Comparison of ENCODE assay signal across 14 cellular contexts in genomic region chr13:100594731-100595130, GRCh38. TPM values are rescaled to one million over a fixed set of nuclear protein-coding genes. Genes with fewer than 3 reads are reported as not detected.
DNase-seq lines count a peak whose midpoint lies in the region; FAIRE-seq and TF ChIP-seq lines count a peak whose summit lies in the region.
"Had no signal": no experiment of that assay in that cellular context is flagged by ENCODE, and none has a peak within 500 bp of the region (broad histone marks: within the 10 kb centered on the region; RNA-seq: fewer than 3 reads in every experiment).

No MANE protein-coding gene starts in this region.

- no peak for FAIRE-seq in small intestine (lab: Jason Lieb, UNC)

- H3K36me3 ChIP-seq in OCI-LY3 (replicated peaks; ENCODE audit: low read depth, low read length) (no peaks in the 10 kb centered on the region), small intestine (ENCODE audit: control insufficient read depth in 2 of 2, insufficient read depth in 2 of 2, low read length in 2 of 2) (no peaks in the 10 kb centered on the region)
- H3K36me3 ChIP-seq: adrenal gland had no signal

- H3K4me3 ChIP-seq in OCI-LY3 (ENCODE audit: low read length) (no peak overlapping the region), fibroblast of the aortic adventitia (ENCODE audit: low read depth, low read length) (no peak overlapping the region), small intestine (ENCODE audit: low read depth in 1 of 2, low read length in 2 of 2) (no peak overlapping the region)
- H3K4me3 ChIP-seq: adrenal gland had no signal

- 27 to 65% (median 51%) methylated on average over 4 of the region's 4 CpGs for WGBS in small intestine, 3 donors

- DNase-seq in DMS 273 (lab: John Stamatoyannopoulos, UW; ENCODE audit: unreplicated experiment) (peak; percentile 24), DMS 273 treated with DMSO at 0.1 percent for 48 hours (lab: John Stamatoyannopoulos, UW) (no peak), fibroblast of the aortic adventitia (ENCODE audit: low read depth) (no peak), small intestine (peak; percentile 46), T-helper 1 cell (no peak), cerebellar cortex (ENCODE audit: low spot score) (no peak), germinal center (ENCODE audit: low spot score) (no peak)
- DNase-seq: 8988T; GDM1; naive thymus-derived CD8-positive, alpha-beta T cell; NCI-H774; T-helper 2 cell had no signal

- H2AFZ ChIP-seq in OCI-LY3 (ENCODE audit: low read depth, low read length), result no peak overlapping the region

- no peaks in the 10 kb centered on the region for H3K27me3 ChIP-seq in OCI-LY3 (ENCODE audit: low read depth, low read length)
- no peaks in the 10 kb centered on the region for H3K27me3 ChIP-seq in small intestine (ENCODE audit: control insufficient read depth in 2 of 2, insufficient read depth in 2 of 2, low read length in 2 of 2)
- H3K27me3 ChIP-seq: adrenal gland had no signal

- H3K9me3 ChIP-seq in OCI-LY3 (ENCODE audit: insufficient read depth, low read length) (no peaks in the 10 kb centered on the region), small intestine (ENCODE audit: control insufficient read depth, low read depth) (no peaks in the 10 kb centered on the region)
- H3K9me3 ChIP-seq: adrenal gland had no signal

- no peak overlapping the region for H3K9ac ChIP-seq in OCI-LY3 (ENCODE audit: low read length)

- H3K4me1 ChIP-seq in OCI-LY3 (ENCODE audit: low read length) (no peaks in the 10 kb centered on the region), small intestine (ENCODE audit: control insufficient read depth in 2 of 2, insufficient read depth in 1 of 2, low read depth in 1 of 2, low read length in 1 of 2) (no peaks in the 10 kb centered on the region)

- H4K20me1 ChIP-seq in OCI-LY3 (ENCODE audit: insufficient read depth, low read length), result no peaks in the 10 kb centered on the region

- TF ChIP-seq CTCF in OCI-LY3 (IDR thresholded peaks at IDR 0.05; ENCODE audit: low read depth, low read length), result peak; percentile 32; the same call in 1 of the 2 replicates
- TF ChIP-seq CTCF in fibroblast of the aortic adventitia (IDR thresholded peaks at IDR 0.05; ENCODE audit: insufficient read depth, low read length), result peak; percentile 16

- no peaks in the 10 kb centered on the region for H3K79me2 ChIP-seq in OCI-LY3 (ENCODE audit: low read length)

- no peak overlapping the region for H3K4me2 ChIP-seq in OCI-LY3 (ENCODE audit: low read length)

- no peak overlapping the region for H3K27ac ChIP-seq in OCI-LY3 (ENCODE audit: low read length)
- no peak overlapping the region for H3K27ac ChIP-seq in small intestine (ENCODE audit: low read depth in 1 of 2, low read length in 1 of 2)

RNA-seq across cellular contexts. Expression of gene GGACT, which starts 6.1 kb away (rescaled TPM):
- total RNA-seq in fibroblast of the aortic adventitia (ENCODE audit: low replicate concordance), result 5.9 and 9.1 TPM in 2 replicates
- polyA plus RNA-seq in small intestine, result 1 to 10 TPM; 4.1 to 5.4 (median 4.3) TPM

Comparison
In these comparisons a context has a peak if more than half of its experiments do, and no peak if none do; other contexts are left out.
1. DNase-seq: peak in DMS 273 (single experiment) and small intestine (single experiment); none in DMS 273 treated with DMSO at 0.1 percent for 48 hours (single experiment), fibroblast of the aortic adventitia (single experiment), T-helper 1 cell (0 of 5), cerebellar cortex (single experiment) and germinal center (single experiment).